In genomic region chr14:60085085-60085484, GRCh38 we compare ENCODE assay signal across 1 cellular context.
A peak's percentile ranks its signal among the peaks of the same experiment; 100 is the strongest.
TF ChIP-seq lines count a peak whose summit lies in the region.

No MANE protein-coding gene starts in this region.

TF ChIP-seq in HepG2, 621 proteins besides CTCF, POLR2A, EP300 and RAD21:
- TF ChIP-seq RFX3 (CRISPR knock-in tag; IDR thresholded peaks at IDR 0.05), result no peak
- TF ChIP-seq KLF6 (CRISPR knock-in tag; IDR thresholded peaks at IDR 0.05), result no peak
- TF ChIP-seq, protein P1, sequence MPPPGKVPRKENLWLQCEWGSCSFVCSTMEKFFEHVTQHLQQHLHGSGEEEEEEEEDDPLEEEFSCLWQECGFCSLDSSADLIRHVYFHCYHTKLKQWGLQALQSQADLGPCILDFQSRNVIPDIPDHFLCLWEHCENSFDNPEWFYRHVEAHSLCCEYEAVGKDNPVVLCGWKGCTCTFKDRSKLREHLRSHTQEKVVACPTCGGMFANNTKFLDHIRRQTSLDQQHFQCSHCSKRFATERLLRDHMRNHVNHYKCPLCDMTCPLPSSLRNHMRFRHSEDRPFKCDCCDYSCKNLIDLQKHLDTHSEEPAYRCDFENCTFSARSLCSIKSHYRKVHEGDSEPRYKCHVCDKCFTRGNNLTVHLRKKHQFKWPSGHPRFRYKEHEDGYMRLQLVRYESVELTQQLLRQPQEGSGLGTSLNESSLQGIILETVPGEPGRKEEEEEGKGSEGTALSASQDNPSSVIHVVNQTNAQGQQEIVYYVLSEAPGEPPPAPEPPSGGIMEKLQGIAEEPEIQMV (CRISPR knock-in tag; IDR thresholded peaks at IDR 0.05; ENCODE audit: low read depth), result no peak
- peak; percentile 35; the same call in 1 of the 2 replicates for TF ChIP-seq CEBPB (IDR thresholded peaks at IDR 0.05; ENCODE audit: borderline replicate concordance, low read depth, low read length)
- no peak for TF ChIP-seq ZNF263 (CRISPR knock-in tag; IDR thresholded peaks at IDR 0.05)
